ENCODE assay signal across 24 cellular contexts in genomic region chr2:190183535-190183934, GRCh38.
DNase-seq lines count a peak whose midpoint lies in the region; ATAC-seq, FAIRE-seq and TF ChIP-seq lines count a peak whose summit lies in the region.
"Had no signal": no experiment of that assay in that cellular context is flagged by ENCODE, and none has a peak within 500 bp of the region (broad histone marks: within the 10 kb centered on the region; RNA-seq: fewer than 3 reads in every experiment).

No MANE protein-coding gene starts in this region.

- no peaks in the 10 kb centered on the region for H3K9me3 Mint-ChIP-seq in stimulated activated memory B cell treated with anti-CD40 and anti-IgM and Interleukin-4, amounts not matched to agents 10 μg/mL and 1 μg/mL and 100 μg/mL, for 72 hours
- H3K9me3 Mint-ChIP-seq: activated CD4-positive, alpha-beta memory T cell treated with anti-CD3 and anti-CD28 coated beads for 36 hours; CD4-positive, CD25-positive, alpha-beta regulatory T cell had no signal

- H3K4me3 Mint-ChIP-seq in stimulated activated memory B cell treated with anti-CD40 and anti-IgM and Interleukin-4, amounts not matched to agents 10 μg/mL and 1 μg/mL and 100 μg/mL, for 72 hours: no peak overlapping the region
- H3K4me3 Mint-ChIP-seq: activated CD4-positive, alpha-beta memory T cell treated with anti-CD3 and anti-CD28 coated beads for 36 hours; CD4-positive, CD25-positive, alpha-beta regulatory T cell had no signal

- no peak overlapping the region for H3K4me3 ChIP-seq in fibroblast of the aortic adventitia (ENCODE audit: low read depth, low read length)
- H3K4me3 ChIP-seq: lung, skin epidermis had no signal

- H3K4me1 Mint-ChIP-seq in stimulated activated memory B cell treated with anti-CD40 and anti-IgM and Interleukin-4, amounts not matched to agents 10 μg/mL and 1 μg/mL and 100 μg/mL, for 72 hours: peaks cover 20% of the 10 kb centered on the region

- no peak for ATAC-seq in stimulated activated memory B cell treated with anti-CD40 and anti-IgM and Interleukin-4, amounts not matched to agents 10 μg/mL and 1 μg/mL and 100 μg/mL, for 72 hours
- no peak for ATAC-seq in left lobe of liver
- no peak for ATAC-seq in GM21528 (IDR thresholded peaks at IDR 0.05; ENCODE audit: low FRiP score, unreplicated experiment)
- ATAC-seq: esophagus mucosa, gastroesophageal sphincter had no signal

- peak overlapping the region; percentile 55 for H3K27ac Mint-ChIP-seq in stimulated activated memory B cell treated with anti-CD40 and anti-IgM and Interleukin-4, amounts not matched to agents 10 μg/mL and 1 μg/mL and 100 μg/mL, for 72 hours
- H3K27ac Mint-ChIP-seq: activated CD4-positive, alpha-beta memory T cell treated with anti-CD3 and anti-CD28 coated beads for 36 hours had no signal

- TF ChIP-seq CTCF in fibroblast of the aortic adventitia (IDR thresholded peaks at IDR 0.05; ENCODE audit: insufficient read depth, low read length): peak; percentile 13

- FAIRE-seq in GM18507 (lab: Jason Lieb, UNC): peak; percentile 57
- FAIRE-seq: D721Med, keratinocyte had no signal

- no peaks in the 10 kb centered on the region for H3K27me3 Mint-ChIP-seq in stimulated activated memory B cell treated with anti-CD40 and anti-IgM and Interleukin-4, amounts not matched to agents 10 μg/mL and 1 μg/mL and 100 μg/mL, for 72 hours

- H3K36me3 Mint-ChIP-seq in stimulated activated memory B cell treated with anti-CD40 and anti-IgM and Interleukin-4, amounts not matched to agents 10 μg/mL and 1 μg/mL and 100 μg/mL, for 72 hours: no peaks in the 10 kb centered on the region
- H3K36me3 Mint-ChIP-seq: CD4-positive, CD25-positive, alpha-beta regulatory T cell had no signal

- DNase-seq in GM18507 (ENCODE audit: extremely low spot score, insufficient read length, low read depth) (no peak), RKO (ENCODE audit: low spot score) (peak; percentile 19), fibroblast of the aortic adventitia (ENCODE audit: low read depth) (peak; percentile 32), left lobe of liver (ENCODE audit: low spot score) (no peak), T-helper 9 cell (no peak)
- DNase-seq: activated CD4-positive, alpha-beta memory T cell treated with anti-CD3 and anti-CD28 coated beads for 36 hours; activated effector memory CD4-positive, alpha-beta T cell treated with Interleukin-2 at 50 U/mL for 16 hours; CD4-positive, CD25-positive, alpha-beta regulatory T cell; cerebellar nuclear complex; effector CD8-positive, alpha-beta T cell; NCI-H1092 treated with DMSO at 0.1 percent for 48 hours; NCI-H2029 treated with DMSO at 0.1 percent for 48 hours; NCI-H345; NCI-H774; stimulated activated CD4-positive, alpha-beta T cell treated with anti-CD3 and anti-CD28 coated beads, Interleukin-1b, Interleukin-23, amount 100 ng/mL, for 48 hours; T1000 had no signal

Comparison
In these comparisons a context has a peak if more than half of its experiments do, and no peak if none do; other contexts are left out.
1. DNase-seq: peak in RKO (single experiment) and fibroblast of the aortic adventitia (single experiment); none in GM18507 (single experiment), left lobe of liver (single experiment) and T-helper 9 cell (single experiment).